In genomic region chr11:45921561-45922424, GRCh38 we compare ENCODE assay signal across 8 cellular contexts. TPM values are rescaled to one million over a fixed set of nuclear protein-coding genes. Genes with fewer than 3 reads are reported as not detected.
A peak's percentile ranks its signal among the peaks of the same experiment; 100 is the strongest.
DNase-seq lines count a peak whose midpoint lies in the region; ATAC-seq and TF ChIP-seq lines count a peak whose summit lies in the region.

No MANE protein-coding gene starts in this region.

- 20% methylated on average over 45 to 54 of the region's 54 CpGs for WGBS in esophagus, 2 donors

- no peak for TF ChIP-seq CTCF in OCI-LY3 (IDR thresholded peaks at IDR 0.05; ENCODE audit: low read depth, low read length)
- no peak for TF ChIP-seq CTCF in parathyroid adenoma (IDR thresholded peaks at IDR 0.05)

- H3K4me2 ChIP-seq in OCI-LY3 (ENCODE audit: low read length) (peak overlapping the region; percentile 48), parathyroid adenoma (ENCODE audit: low read length) (peak overlapping the region; percentile 45)

- no peaks in the 10 kb centered on the region for H3K9me3 ChIP-seq in OCI-LY3 (ENCODE audit: insufficient read depth, low read length)
- no peaks in the 10 kb centered on the region for H3K9me3 ChIP-seq in esophagus (ENCODE audit: control insufficient read depth in 2 of 2, insufficient read depth in 1 of 2, low read depth in 1 of 2, low read length in 1 of 2)
- no peaks in the 10 kb centered on the region for H3K9me3 ChIP-seq in parathyroid adenoma (ENCODE audit: control insufficient read depth, low read length)

- H3K4me3 ChIP-seq in OCI-LY3 (ENCODE audit: low read length) (peak overlapping the region; percentile 57), esophagus (ENCODE audit: low read depth in 1 of 2, low read length in 2 of 2) (peak overlapping the region; percentile 51 to 57), parathyroid adenoma (ENCODE audit: low read depth, low read length) (peak overlapping the region; percentile 47)

- DNase-seq in NCI-H524 (lab: John Stamatoyannopoulos, UW) (peak; percentile 15 to 29), NCI-H524 treated with DMSO at 0.1 percent for 48 hours (lab: John Stamatoyannopoulos, UW) (no peak)

- H2AFZ ChIP-seq in OCI-LY3 (ENCODE audit: low read depth, low read length) = no peak overlapping the region
- peak overlapping the region; percentile 76 for H2AFZ ChIP-seq in parathyroid adenoma

- ATAC-seq in HG02763 (IDR thresholded peaks at IDR 0.05; ENCODE audit: unreplicated experiment) (no peak), GM19455 (IDR thresholded peaks at IDR 0.05; ENCODE audit: unreplicated experiment) (no peak), HG02623 (IDR thresholded peaks at IDR 0.05; ENCODE audit: unreplicated experiment) (no peak)

- H3K36me3 ChIP-seq in OCI-LY3 (replicated peaks; ENCODE audit: low read depth, low read length) (no peaks in the 10 kb centered on the region), esophagus (ENCODE audit: control insufficient read depth in 2 of 2, insufficient read depth in 2 of 2, low read length in 1 of 2) (peaks cover 0 to 6% of the 10 kb centered on the region in 2 donors), parathyroid adenoma (ENCODE audit: control insufficient read depth, insufficient read depth, low read length) (no peaks in the 10 kb centered on the region)

- H3K9ac ChIP-seq in OCI-LY3 (ENCODE audit: low read length) = no peak overlapping the region
- peak overlapping the region; percentile 49 for H3K9ac ChIP-seq in parathyroid adenoma

- peaks cover 7% of the 10 kb centered on the region; the same call in 1 of the 2 replicates for H3K4me1 ChIP-seq in OCI-LY3 (ENCODE audit: low read length)
- H3K4me1 ChIP-seq in esophagus (ENCODE audit: control insufficient read depth in 2 of 2, insufficient read depth in 2 of 2, low read length in 1 of 2) = peaks cover 2 to 15% of the 10 kb centered on the region in 2 donors
- H3K4me1 ChIP-seq in parathyroid adenoma = peaks cover 5% of the 10 kb centered on the region

- H3K27me3 ChIP-seq in OCI-LY3 (ENCODE audit: low read depth, low read length) = no peaks in the 10 kb centered on the region
- no peaks in the 10 kb centered on the region for H3K27me3 ChIP-seq in esophagus (ENCODE audit: control insufficient read depth in 1 of 2, insufficient read depth in 2 of 2, low read length in 2 of 2)
- H3K27me3 ChIP-seq in parathyroid adenoma (ENCODE audit: control insufficient read depth, insufficient read depth, low read length) = no peaks in the 10 kb centered on the region

- H3K27ac ChIP-seq in OCI-LY3 (ENCODE audit: low read length) (no peak overlapping the region), esophagus (ENCODE audit: low read depth in 2 of 2, low read length in 1 of 2) (peak overlapping the region in 1 of 2 donors; percentile 27), parathyroid adenoma (peak overlapping the region; percentile 87)

- H3K79me2 ChIP-seq in OCI-LY3 (ENCODE audit: low read length) (peaks cover 8% of the 10 kb centered on the region), parathyroid adenoma (no peaks in the 10 kb centered on the region)

- H4K20me1 ChIP-seq in OCI-LY3 (ENCODE audit: insufficient read depth, low read length) = no peaks in the 10 kb centered on the region

RNA-seq across cellular contexts. Expression of gene LARGE2, which starts 0.7 kb away (rescaled TPM):
- polyA plus RNA-seq in esophagus = 10 to 100 TPM; 20.7 to 45.8 TPM

RNA-seq across cellular contexts. Expression of gene PEX16, which starts 4.1 kb away (rescaled TPM):
- polyA plus RNA-seq in esophagus = 10 to 100 TPM; 18.9 to 29.1 TPM

RNA-seq across cellular contexts. Expression of gene FREY1, which starts 14.7 kb away (rescaled TPM):
- under 1 TPM; 0.16 to 0.49 TPM for polyA plus RNA-seq in esophagus

RNA-seq across cellular contexts. Expression of gene MAPK8IP1, which starts 36.3 kb away (rescaled TPM):
- 1 to 10 TPM in 1 of 2 donors, under 1 TPM in 1; 0.77 to 1.3 TPM for polyA plus RNA-seq in esophagus
